8 cellular contexts compared by ENCODE assay signal in the genomic region with DNA sequence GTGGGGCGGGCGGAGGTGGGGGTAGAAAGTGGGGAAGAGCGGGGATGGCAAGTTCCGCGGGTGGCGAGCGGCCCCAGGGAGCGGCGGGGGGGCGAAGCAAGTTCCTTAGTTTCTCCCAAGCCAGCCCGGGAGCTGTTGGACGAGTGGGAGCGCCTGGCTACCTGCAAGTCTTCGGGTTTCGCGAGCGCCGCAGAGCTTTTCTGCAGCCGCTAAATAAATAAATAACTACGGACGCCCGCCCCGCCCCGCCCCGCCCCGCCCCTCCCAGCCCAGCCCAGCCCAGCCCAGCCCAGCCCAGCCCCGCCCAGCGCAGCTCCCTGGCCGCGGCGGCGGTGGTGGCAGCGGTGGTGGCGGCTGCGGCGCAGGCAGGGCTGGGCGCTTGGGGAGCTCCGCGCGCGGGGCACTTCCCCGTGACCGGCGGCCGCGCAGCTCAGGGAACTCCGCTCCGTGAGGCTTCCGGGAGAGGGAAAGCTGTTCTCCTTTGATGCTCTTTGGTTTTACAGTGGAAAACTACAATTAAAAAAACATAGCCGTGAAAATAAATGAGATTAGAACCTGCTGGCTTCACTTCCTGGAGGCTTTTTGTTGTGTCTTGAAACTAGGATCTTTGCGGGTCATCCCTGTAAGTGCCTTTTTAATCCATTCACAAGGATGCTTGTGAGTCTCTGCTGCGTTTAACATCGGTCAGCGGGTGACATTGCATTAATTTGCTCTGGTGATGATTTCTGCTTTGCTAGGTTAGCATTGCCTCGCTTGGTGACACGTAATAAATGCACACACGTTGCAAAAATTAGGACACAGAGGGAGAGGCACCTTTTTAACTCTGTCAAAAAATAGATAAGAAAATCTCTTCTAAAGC.
DNase-seq lines count a peak whose midpoint lies in the region; ATAC-seq and TF ChIP-seq lines count a peak whose summit lies in the region.

Gene UBE2L5, plus strand, starts transcription at position 438 of the 859 bp plus-strand sequence. CDS start 5,498 bp downstream, outside the sequence.

- no peaks in the 10 kb centered on the region for H3K9me3 ChIP-seq in HEK293 (ENCODE audit: control insufficient read depth, insufficient read depth, low read depth, low read length)

- no peaks in the 10 kb centered on the region for H3K36me3 ChIP-seq in HEK293 (ENCODE audit: control insufficient read depth in 2 of 2, insufficient read depth in 1 of 2, low read length in 2 of 2)

- CTCF ChIA-PET in HEK293 (lab: Yijun Ruan, JAX): interaction anchor here (1.2 kb wide), 1 partner anchor 14 kb away, joined by 3 read pairs; no protein-coding TSS in a partner anchor

- TF ChIP-seq CTCF in GM12865 (IDR thresholded peaks at IDR 0.05; ENCODE audit: insufficient read depth, low read depth, low read length, missing control alignments) (no peak), HEK293 (tag by site-specific recombination; IDR thresholded peaks at IDR 0.05) (no peak), choroid plexus epithelial cell (conservative IDR thresholded peaks at IDR 0.05; ENCODE audit: low read depth, low read length) (no peak)

- ATAC-seq in HG03469 (IDR thresholded peaks at IDR 0.05; ENCODE audit: unreplicated experiment): no peak

- H3K4me1 ChIP-seq in HEK293 (ENCODE audit: control insufficient read depth, insufficient read depth, low read length): no peaks in the 10 kb centered on the region

- H3K27ac ChIP-seq in HEK293 (ENCODE audit: extremely low read depth, low read depth, low read length): peak within 1 kb of the TSS; percentile 86

- DNase-seq in GM12865 (ENCODE audit: low read depth) (peak; percentile 83), NCI-H1436 treated with DMSO at 0.1 percent for 48 hours (lab: John Stamatoyannopoulos, UW) (peak; percentile 6), choroid plexus epithelial cell (ENCODE audit: low read depth) (peak; percentile 84), kidney glomerular epithelial cell (lab: John Stamatoyannopoulos, UW) (peak; percentile 77)
- peak; percentile 33 to 50 (median 42) for DNase-seq in activated CD4-positive, CD25-positive, alpha-beta regulatory T cell (lab: John Stamatoyannopoulos, UW)
- DNase-seq in stimulated activated CD4-positive, alpha-beta T cell treated with anti-CD3 and anti-CD28 coated beads, Interleukin-15, amount 100 ng/mL, for 1 hour (ENCODE audit: low read depth in 1 of 2, low spot score in 1 of 2): peak; percentile 49 to 55

- POLR2A ChIA-PET in HEK293 (lab: Yijun Ruan, JAX): interaction anchor here (0.6 to 1.7 kb wide), 10 partner anchors 8 to 672 kb away, joined by 3 to 8 read pairs (median 4); partner anchors contain the start of genes HMGB1 and KATNAL1

- peak within 1 kb of the TSS; percentile 76 for H3K4me3 ChIP-seq in GM12865 (ENCODE audit: low read depth, low read length)
- H3K4me3 ChIP-seq in HEK293 (ENCODE audit: low read depth, low read length): peak within 1 kb of the TSS; percentile 50
- peak within 1 kb of the TSS; percentile 69 for H3K4me3 ChIP-seq in choroid plexus epithelial cell (ENCODE audit: low read depth, low read length)

TF ChIP-seq in HEK293, 187 proteins besides CTCF, POLR2A, EP300 and RAD21 (continues in another document):
- TF ChIP-seq ZNF549 (tag by site-specific recombination; IDR thresholded peaks at IDR 0.05): no peak
- TF ChIP-seq ZNF311 (tag by site-specific recombination; IDR thresholded peaks at IDR 0.05; ENCODE audit: borderline replicate concordance): no peak
- no peak for TF ChIP-seq REPIN1 (tag by site-specific recombination; IDR thresholded peaks at IDR 0.05; ENCODE audit: low read depth)
- no peak for TF ChIP-seq ZNF24 (tag by site-specific recombination; IDR thresholded peaks at IDR 0.05)
- TF ChIP-seq ZNF530 (tag by site-specific recombination; IDR thresholded peaks at IDR 0.05; ENCODE audit: low read depth): no peak
- no peak for TF ChIP-seq ZNF266 (tag by site-specific recombination; IDR thresholded peaks at IDR 0.05; ENCODE audit: low read depth)
- TF ChIP-seq, protein P1, sequence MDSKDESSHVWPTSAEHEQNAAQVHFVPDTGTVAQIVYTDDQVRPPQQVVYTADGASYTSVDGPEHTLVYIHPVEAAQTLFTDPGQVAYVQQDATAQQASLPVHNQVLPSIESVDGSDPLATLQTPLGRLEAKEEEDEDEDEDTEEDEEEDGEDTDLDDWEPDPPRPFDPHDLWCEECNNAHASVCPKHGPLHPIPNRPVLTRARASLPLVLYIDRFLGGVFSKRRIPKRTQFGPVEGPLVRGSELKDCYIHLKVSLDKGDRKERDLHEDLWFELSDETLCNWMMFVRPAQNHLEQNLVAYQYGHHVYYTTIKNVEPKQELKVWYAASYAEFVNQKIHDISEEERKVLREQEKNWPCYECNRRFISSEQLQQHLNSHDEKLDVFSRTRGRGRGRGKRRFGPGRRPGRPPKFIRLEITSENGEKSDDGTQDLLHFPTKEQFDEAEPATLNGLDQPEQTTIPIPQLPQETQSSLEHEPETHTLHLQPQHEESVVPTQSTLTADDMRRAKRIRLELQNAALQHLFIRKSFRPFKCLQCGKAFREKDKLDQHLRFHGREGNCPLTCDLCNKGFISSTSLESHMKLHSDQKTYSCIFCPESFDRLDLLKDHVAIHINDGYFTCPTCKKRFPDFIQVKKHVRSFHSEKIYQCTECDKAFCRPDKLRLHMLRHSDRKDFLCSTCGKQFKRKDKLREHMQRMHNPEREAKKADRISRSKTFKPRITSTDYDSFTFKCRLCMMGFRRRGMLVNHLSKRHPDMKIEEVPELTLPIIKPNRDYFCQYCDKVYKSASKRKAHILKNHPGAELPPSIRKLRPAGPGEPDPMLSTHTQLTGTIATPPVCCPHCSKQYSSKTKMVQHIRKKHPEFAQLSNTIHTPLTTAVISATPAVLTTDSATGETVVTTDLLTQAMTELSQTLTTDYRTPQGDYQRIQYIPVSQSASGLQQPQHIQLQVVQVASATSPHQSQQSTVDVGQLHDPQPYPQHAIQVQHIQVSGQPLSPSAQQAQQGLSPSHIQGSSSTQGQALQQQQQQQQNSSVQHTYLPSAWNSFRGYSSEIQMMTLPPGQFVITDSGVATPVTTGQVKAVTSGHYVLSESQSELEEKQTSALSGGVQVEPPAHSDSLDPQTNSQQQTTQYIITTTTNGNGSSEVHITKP (tag by site-specific recombination; IDR thresholded peaks at IDR 0.05): peak; percentile 53; the same call in 1 of the 2 replicates
- no peak for TF ChIP-seq EGR2 (tag by site-specific recombination; IDR thresholded peaks at IDR 0.05; ENCODE audit: low read depth)
- no peak for TF ChIP-seq ZSCAN30 (tag by site-specific recombination; IDR thresholded peaks at IDR 0.05)
- TF ChIP-seq ZBTB17 (tag by site-specific recombination; IDR thresholded peaks at IDR 0.05): 0 out of 2 replicates have a peak, but pooled peaks have one; percentile 29
- TF ChIP-seq ZBTB8A (tag by site-specific recombination; IDR thresholded peaks at IDR 0.05): no peak
- TF ChIP-seq, protein P2, sequence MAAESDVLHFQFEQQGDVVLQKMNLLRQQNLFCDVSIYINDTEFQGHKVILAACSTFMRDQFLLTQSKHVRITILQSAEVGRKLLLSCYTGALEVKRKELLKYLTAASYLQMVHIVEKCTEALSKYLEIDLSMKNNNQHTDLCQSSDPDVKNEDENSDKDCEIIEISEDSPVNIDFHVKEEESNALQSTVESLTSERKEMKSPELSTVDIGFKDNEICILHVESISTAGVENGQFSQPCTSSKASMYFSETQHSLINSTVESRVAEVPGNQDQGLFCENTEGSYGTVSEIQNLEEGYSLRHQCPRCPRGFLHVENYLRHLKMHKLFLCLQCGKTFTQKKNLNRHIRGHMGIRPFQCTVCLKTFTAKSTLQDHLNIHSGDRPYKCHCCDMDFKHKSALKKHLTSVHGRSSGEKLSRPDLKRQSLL (tag by site-specific recombination; IDR thresholded peaks at IDR 0.05): no peak
- peak; percentile 76 for TF ChIP-seq ZNF398 (tag by site-specific recombination; IDR thresholded peaks at IDR 0.05)
- no peak for TF ChIP-seq ZSCAN23 (tag by site-specific recombination; IDR thresholded peaks at IDR 0.05)
- no peak for TF ChIP-seq ZNF155 (tag by site-specific recombination; IDR thresholded peaks at IDR 0.05)
- TF ChIP-seq ZNF426 (tag by site-specific recombination; IDR thresholded peaks at IDR 0.05): no peak
- no peak for TF ChIP-seq ZNF274 (IDR thresholded peaks at IDR 0.05; ENCODE audit: low read length)
- TF ChIP-seq ZNF274 (tag by site-specific recombination; IDR thresholded peaks at IDR 0.05; ENCODE audit: borderline replicate concordance): no peak
- no peak for TF ChIP-seq ZNF48 (tag by site-specific recombination; IDR thresholded peaks at IDR 0.05)
- TF ChIP-seq SCRT2 (tag by site-specific recombination; IDR thresholded peaks at IDR 0.05): no peak
- peak; percentile 65 for TF ChIP-seq ZNF335 (tag by site-specific recombination; conservative IDR thresholded peaks at IDR 0.05)
- TF ChIP-seq YY2 (tag by site-specific recombination; IDR thresholded peaks at IDR 0.05): no peak
- TF ChIP-seq ZNF423 (tag by site-specific recombination; IDR thresholded peaks at IDR 0.05): no peak
- TF ChIP-seq ZNF121 (tag by site-specific recombination; IDR thresholded peaks at IDR 0.05): no peak
- TF ChIP-seq ZNF2 (tag by site-specific recombination; IDR thresholded peaks at IDR 0.05): no peak

Comparison
In these comparisons a context has a peak if more than half of its experiments do, and no peak if none do; other contexts are left out.
1. DNase-seq: peak in every context shown above with its lines; median percentile 84 in choroid plexus epithelial cell; 83 in GM12865; 77 in kidney glomerular epithelial cell; 52 in stimulated activated CD4-positive, alpha-beta T cell treated with anti-CD3 and anti-CD28 coated beads, Interleukin-15, amount 100 ng/mL, for 1 hour; 42 in activated CD4-positive, CD25-positive, alpha-beta regulatory T cell; 6 in NCI-H1436 treated with DMSO at 0.1 percent for 48 hours.